ENCODE assay signal across 1 cellular context in genomic region chr17:40026816-40027613, GRCh38.
TF ChIP-seq lines count a peak whose summit lies in the region.

No MANE protein-coding gene starts in this region.

TF ChIP-seq in Ishikawa, 13 proteins besides CTCF, POLR2A, EP300 and RAD21:
- TF ChIP-seq, protein P1, sequence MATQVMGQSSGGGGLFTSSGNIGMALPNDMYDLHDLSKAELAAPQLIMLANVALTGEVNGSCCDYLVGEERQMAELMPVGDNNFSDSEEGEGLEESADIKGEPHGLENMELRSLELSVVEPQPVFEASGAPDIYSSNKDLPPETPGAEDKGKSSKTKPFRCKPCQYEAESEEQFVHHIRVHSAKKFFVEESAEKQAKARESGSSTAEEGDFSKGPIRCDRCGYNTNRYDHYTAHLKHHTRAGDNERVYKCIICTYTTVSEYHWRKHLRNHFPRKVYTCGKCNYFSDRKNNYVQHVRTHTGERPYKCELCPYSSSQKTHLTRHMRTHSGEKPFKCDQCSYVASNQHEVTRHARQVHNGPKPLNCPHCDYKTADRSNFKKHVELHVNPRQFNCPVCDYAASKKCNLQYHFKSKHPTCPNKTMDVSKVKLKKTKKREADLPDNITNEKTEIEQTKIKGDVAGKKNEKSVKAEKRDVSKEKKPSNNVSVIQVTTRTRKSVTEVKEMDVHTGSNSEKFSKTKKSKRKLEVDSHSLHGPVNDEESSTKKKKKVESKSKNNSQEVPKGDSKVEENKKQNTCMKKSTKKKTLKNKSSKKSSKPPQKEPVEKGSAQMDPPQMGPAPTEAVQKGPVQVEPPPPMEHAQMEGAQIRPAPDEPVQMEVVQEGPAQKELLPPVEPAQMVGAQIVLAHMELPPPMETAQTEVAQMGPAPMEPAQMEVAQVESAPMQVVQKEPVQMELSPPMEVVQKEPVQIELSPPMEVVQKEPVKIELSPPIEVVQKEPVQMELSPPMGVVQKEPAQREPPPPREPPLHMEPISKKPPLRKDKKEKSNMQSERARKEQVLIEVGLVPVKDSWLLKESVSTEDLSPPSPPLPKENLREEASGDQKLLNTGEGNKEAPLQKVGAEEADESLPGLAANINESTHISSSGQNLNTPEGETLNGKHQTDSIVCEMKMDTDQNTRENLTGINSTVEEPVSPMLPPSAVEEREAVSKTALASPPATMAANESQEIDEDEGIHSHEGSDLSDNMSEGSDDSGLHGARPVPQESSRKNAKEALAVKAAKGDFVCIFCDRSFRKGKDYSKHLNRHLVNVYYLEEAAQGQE (IDR thresholded peaks at IDR 0.05; ENCODE audit: low read depth) = no peak
- TF ChIP-seq MAX (IDR thresholded peaks at IDR 0.05) = peak; percentile 26; the same call in 1 of the 2 replicates
